ENCODE assay signal across 1 cellular context in the genomic region with DNA sequence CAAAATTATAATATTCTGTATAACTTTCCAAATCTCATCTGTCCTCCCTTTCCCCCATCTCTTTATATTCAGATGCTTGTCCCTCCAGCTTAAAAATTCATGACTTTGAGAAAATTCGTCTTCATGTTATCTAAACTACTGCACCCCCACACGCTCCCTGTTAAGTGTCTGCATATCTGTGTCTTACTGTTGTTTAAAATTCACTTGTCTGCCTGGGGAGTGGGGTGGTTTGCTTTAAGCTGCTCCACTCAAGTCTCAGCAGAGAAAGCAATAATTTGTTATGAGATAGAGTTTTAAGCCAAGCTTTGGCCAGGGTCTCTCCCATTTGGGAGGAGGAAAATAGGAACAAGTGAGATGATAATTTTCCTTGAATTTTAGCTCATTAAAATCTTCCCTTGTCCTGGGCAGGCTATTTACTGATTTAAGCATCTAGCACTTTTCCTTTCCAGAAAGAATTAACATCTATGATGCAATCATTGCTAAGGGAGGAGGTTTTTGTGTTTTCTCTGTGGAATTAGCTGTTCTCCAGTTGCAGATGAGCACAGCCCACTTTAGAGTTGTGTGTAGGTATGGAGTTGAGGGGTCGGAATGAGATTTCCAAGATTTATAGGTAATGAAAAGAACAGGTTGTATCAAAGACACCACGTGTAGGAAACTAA.
A peak's percentile ranks its signal among the peaks of the same experiment; 100 is the strongest.
TF ChIP-seq lines count a peak whose summit lies in the region.

No MANE protein-coding gene starts in this region.

TF ChIP-seq in H1, 55 proteins besides CTCF, POLR2A, EP300 and RAD21:
- TF ChIP-seq CEBPB (IDR thresholded peaks at IDR 0.05; ENCODE audit: low read depth, low read length) (peak; percentile 69), CBX5 (IDR thresholded peaks at IDR 0.05; ENCODE audit: low read depth, low read length) (no peak), SP4 (IDR thresholded peaks at IDR 0.05; ENCODE audit: low read length) (no peak), ZNF274 (IDR thresholded peaks at IDR 0.05; ENCODE audit: borderline replicate concordance, extremely low read depth, low read length) (no peak), TAF1 (IDR thresholded peaks at IDR 0.05; ENCODE audit: low read depth, low read length) (no peak), SP2 (IDR thresholded peaks at IDR 0.05; ENCODE audit: low read length) (no peak), CHD1 (IDR thresholded peaks at IDR 0.05; ENCODE audit: low read depth, low read length) (no peak)
TF ChIP-seq in H1: peak in this region for 1.
